ENCODE assay signal across 29 cellular contexts in genomic region chr16:55557186-55557585, GRCh38. TPM values are rescaled to one million over a fixed set of nuclear protein-coding genes. Genes with fewer than 3 reads are reported as not detected.
"Had no signal": no experiment of that assay in that cellular context is flagged by ENCODE, and none has a peak within 500 bp of the region (broad histone marks: within the 10 kb centered on the region; RNA-seq: fewer than 3 reads in every experiment).

No MANE protein-coding gene starts in this region.

- H3K9me3 ChIP-seq: colonic mucosa, tibial artery had no signal

- H3K4me1 ChIP-seq: colonic mucosa had no signal

- H3K4me3 ChIP-seq: cardiac muscle cell, colonic mucosa, esophagus muscularis mucosa, left ventricle myocardium inferior, lung, sigmoid colon, smooth muscle cell, tibial artery had no signal

- DNase-seq: activated CD4-positive, alpha-beta T cell treated with anti-CD3 and anti-CD28 coated beads for 1 hour; activated CD4-positive, alpha-beta T cell treated with anti-CD3 and anti-CD28 coated beads, Interleukin-2, amount 50 U/mL, for 1 hour; activated CD8-positive, alpha-beta T cell treated with anti-CD3 and anti-CD28 coated beads for 36 hours; activated naive CD4-positive, alpha-beta T cell; activated T-cell treated with anti-CD3 and anti-CD28 coated beads, Interleukin-2, amount 50 U/mL, for 48 hours; cerebellar nuclear complex; colonic mucosa; effector memory CD4-positive, alpha-beta T cell; foreskin melanocyte; kidney glomerular epithelial cell; left ventricle myocardium inferior; retina; sigmoid colon; stimulated activated CD4-positive, alpha-beta T cell treated with anti-CD3 and anti-CD28 coated beads, Interleukin-1b, Interleukin-23, amount 100 ng/mL, for 48 hours; stimulated activated CD4-positive, alpha-beta T cell treated with anti-CD3 and anti-CD28 coated beads, Interleukin-4, amount 100 ng/mL, for 4 hours; stimulated activated CD8-positive, alpha-beta memory T cell treated with anti-CD3 and anti-CD28 coated beads, Interleukin-4, amount 100 ng/mL, for 48 hours; stimulated activated naive CD8-positive, alpha-beta T cell treated with anti-CD3 and anti-CD28 coated beads, Interleukin-15, amount 100 ng/mL, for 72 hours; substantia nigra; SW 1271; T-helper 17 cell; T1000; tibial artery had no signal

- H3K27ac ChIP-seq: cardiac muscle cell, colonic mucosa, esophagus muscularis mucosa, left ventricle myocardium inferior, sigmoid colon, tibial artery had no signal

- H3K36me3 ChIP-seq: cardiac muscle cell, colonic mucosa, tibial artery had no signal

- H3K27me3 ChIP-seq: cardiac muscle cell, colonic mucosa, sigmoid colon, tibial artery had no signal

- H3K4me2 ChIP-seq: smooth muscle cell had no signal

RNA-seq across cellular contexts. Expression of gene CAPNS2, which starts 9.3 kb away (rescaled TPM):
- total RNA-seq: activated CD8-positive, alpha-beta T cell treated with anti-CD3 and anti-CD28 coated beads for 36 hours; activated naive CD4-positive, alpha-beta T cell treated with anti-CD3 and anti-CD28 coated beads, Interleukin-2, amount 50 U/mL, for 72 hours; activated T-helper 2 cell treated with anti-CD3 and anti-CD28 coated beads, Interferon-gamma antibody, Interleukin-2, Interleukin-4, amounts not matched to agents 10 μg/mL and 5 μg/mL and 100 μg/mL, durations not matched to agents 14 hours and 24 hours and 36 hours; cardiac muscle cell; left ventricle myocardium inferior; progenitor cell of endocrine pancreas; T-helper 17 cell had no signal
- polyA plus RNA-seq: cardiac muscle cell had no signal
